ENCODE assay signal across 16 cellular contexts in the genomic region with DNA sequence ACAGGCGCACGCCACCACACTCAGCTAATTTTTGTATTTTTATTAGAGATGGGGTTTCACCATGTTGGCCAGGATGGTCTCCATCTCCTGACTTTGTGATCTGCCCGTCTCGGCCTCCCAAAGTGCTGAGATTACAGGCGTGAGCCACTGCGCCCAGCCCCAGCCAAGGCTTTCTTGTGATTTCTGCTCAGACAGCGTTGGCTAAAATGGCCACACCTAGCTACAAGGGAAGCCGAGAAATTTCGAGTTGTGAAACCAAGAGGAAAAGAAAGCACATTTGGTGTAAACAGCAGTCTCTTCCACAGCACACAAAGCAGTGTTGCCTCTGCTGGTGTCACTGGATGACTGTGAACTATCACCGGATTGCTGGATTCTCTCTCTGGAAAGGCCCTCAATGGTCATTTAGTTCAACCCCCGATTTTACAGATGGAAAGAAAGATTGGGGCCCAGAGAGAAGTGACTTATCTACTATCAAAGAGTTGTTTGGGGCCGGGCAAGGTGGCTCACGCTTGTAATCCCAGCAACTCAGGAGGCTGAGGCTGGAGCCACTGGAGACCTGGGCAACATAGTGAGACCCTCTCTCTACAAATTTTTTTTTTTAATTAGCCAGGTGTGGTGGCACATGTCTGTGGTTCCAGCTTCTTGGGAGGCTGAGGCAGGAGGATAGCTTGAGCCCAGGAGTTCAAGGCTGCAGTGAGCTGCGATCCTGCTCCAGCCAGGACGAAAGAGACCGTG. TPM values are rescaled to one million over a fixed set of nuclear protein-coding genes. Genes with fewer than 3 reads are reported as not detected.
DNase-seq lines count a peak whose midpoint lies in the region; ATAC-seq and TF ChIP-seq lines count a peak whose summit lies in the region.
"Had no signal": no experiment of that assay in that cellular context is flagged by ENCODE, and none has a peak within 500 bp of the region (broad histone marks: within the 10 kb centered on the region; RNA-seq: fewer than 3 reads in every experiment).

No MANE protein-coding gene starts in this region.

- no peak overlapping the region for H3K9ac ChIP-seq in OCI-LY1 (ENCODE audit: low read length)

- H3F3A ChIP-seq in OCI-LY1 (ENCODE audit: insufficient read depth, low read length): no peaks in the 10 kb centered on the region

- no peaks in the 10 kb centered on the region for H3K79me2 ChIP-seq in OCI-LY1 (ENCODE audit: insufficient read depth, low read length)

- WGBS in thymus: 96% methylated on average over 16 of the region's 16 CpGs

- no peaks in the 10 kb centered on the region for H3K27me3 ChIP-seq in OCI-LY1 (ENCODE audit: insufficient read depth, low read length)
- H3K27me3 ChIP-seq in thymus (ENCODE audit: control insufficient read depth, insufficient read depth): no peaks in the 10 kb centered on the region
- H3K27me3 ChIP-seq: esophagus muscularis mucosa had no signal

- H3K27ac ChIP-seq in OCI-LY1 (ENCODE audit: low read depth, low read length, poor library complexity, severe bottlenecking) (peak overlapping the region; percentile 94), thymus (ENCODE audit: low read depth) (peak overlapping the region; percentile 47)

- intact Hi-C loops in Right ventricle myocardium inferior (cut with DNase I) (no loop called here), left ventricle myocardium superior (cut with micrococcal nuclease) (no loop called here)

- TF ChIP-seq CTCF in OCI-LY1 (IDR thresholded peaks at IDR 0.05; ENCODE audit: low read length): no peak

- peaks cover 73% of the 10 kb centered on the region for H3K4me1 ChIP-seq in OCI-LY1 (ENCODE audit: insufficient read depth, low read length, severe bottlenecking)
- peaks cover 16% of the 10 kb centered on the region for H3K4me1 ChIP-seq in thymus (ENCODE audit: control insufficient read depth, insufficient read depth, low read length)

- H3K36me3 ChIP-seq in OCI-LY1 (ENCODE audit: insufficient read depth, low read length) (no peaks in the 10 kb centered on the region), thymus (ENCODE audit: control insufficient read depth, insufficient read depth) (no peaks in the 10 kb centered on the region)
- H3K36me3 ChIP-seq: esophagus muscularis mucosa had no signal

- no peaks in the 10 kb centered on the region for H3K9me2 ChIP-seq in OCI-LY1 (ENCODE audit: low read depth, low read length)

- DNase-seq in Right ventricle myocardium inferior (ENCODE audit: missing footprints) (peak; percentile 70), left ventricle myocardium superior (no peak), left lobe of liver (ENCODE audit: low spot score) (peak; percentile 49), COLO668 (lab: John Stamatoyannopoulos, UW; ENCODE audit: unreplicated experiment) (no peak)
- DNase-seq: AML-193, DMS79, glutamatergic neuron, KBM-7, NCI-H1092 treated with DMSO at 0.1 percent for 48 hours, NCI-H2171, NCI-H748 treated with DMSO at 0.1 percent for 48 hours had no signal

- no peak overlapping the region for H3K4me3 ChIP-seq in OCI-LY1 (ENCODE audit: low read depth, low read length, poor library complexity, severe bottlenecking)
- H3K4me3 ChIP-seq in thymus (ENCODE audit: low read length): no peak overlapping the region
- H3K4me3 ChIP-seq: esophagus muscularis mucosa had no signal

- ATAC-seq in Right ventricle myocardium inferior: no peak
- ATAC-seq in left ventricle myocardium superior: no peak
- ATAC-seq in left lobe of liver: no peak
- no peak for ATAC-seq in HG02885 (IDR thresholded peaks at IDR 0.05; ENCODE audit: poor library complexity, unreplicated experiment)
- no peak for ATAC-seq in GM18867 (IDR thresholded peaks at IDR 0.05; ENCODE audit: unreplicated experiment)

- H4K20me1 ChIP-seq in OCI-LY1 (ENCODE audit: insufficient read depth, low read length): no peaks in the 10 kb centered on the region

- H2AFZ ChIP-seq in OCI-LY1 (ENCODE audit: low read length): no peak overlapping the region

- no peak overlapping the region for H3K4me2 ChIP-seq in OCI-LY1 (ENCODE audit: low read length)

- H3K9me3 ChIP-seq in OCI-LY1 (ENCODE audit: low read length): no peaks in the 10 kb centered on the region
- H3K9me3 ChIP-seq in thymus (ENCODE audit: control insufficient read depth): no peaks in the 10 kb centered on the region
- H3K9me3 ChIP-seq: esophagus muscularis mucosa had no signal

RNA-seq across cellular contexts. Expression of a gene that starts 5.4 kb away (rescaled TPM):
- total RNA-seq in Right ventricle myocardium inferior (13.7 TPM), left ventricle myocardium superior (18.1 TPM), left lobe of liver (22.0 TPM)
- 57.6 TPM for polyA plus RNA-seq in thymus

Comparison
In these comparisons a context has a peak if more than half of its experiments do, and no peak if none do; other contexts are left out.
1. DNase-seq: peak in Right ventricle myocardium inferior (single experiment) and left lobe of liver (single experiment); none in left ventricle myocardium superior (single experiment) and COLO668 (single experiment).